In the genomic region with DNA sequence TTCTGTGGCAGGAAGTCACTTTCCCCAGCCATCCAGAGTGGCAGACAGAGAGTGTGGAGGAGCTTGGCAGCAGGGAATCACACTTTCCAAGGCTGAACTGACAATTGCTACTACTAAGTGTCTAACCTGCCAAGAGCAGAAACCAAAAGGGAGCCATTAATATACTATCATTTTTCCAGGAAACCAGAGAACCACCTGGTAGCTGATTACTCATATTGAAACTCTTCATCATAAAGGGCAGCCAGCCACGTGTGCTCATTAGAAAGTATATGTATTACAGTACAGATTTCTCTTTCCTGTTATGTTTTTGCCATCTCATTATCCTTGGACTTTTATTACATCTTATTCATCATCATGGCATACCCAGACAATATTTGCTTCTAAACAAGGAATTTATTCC, we compare ENCODE assay signal across 14 cellular contexts.
DNase-seq lines count a peak whose midpoint lies in the region; ATAC-seq and TF ChIP-seq lines count a peak whose summit lies in the region.
"Had no signal": no experiment of that assay in that cellular context is flagged by ENCODE, and none has a peak within 500 bp of the region (broad histone marks: within the 10 kb centered on the region; RNA-seq: fewer than 3 reads in every experiment).

No MANE protein-coding gene starts in this region.

- H3K9ac ChIP-seq in Karpas-422 (ENCODE audit: low read length) (no peak overlapping the region), endodermal cell (ENCODE audit: extremely low read depth, low read length, poor library complexity, severe bottlenecking) (no peak overlapping the region), colonic mucosa (ENCODE audit: low read depth in 2 of 2, low read length in 2 of 2) (no peak overlapping the region)

- intact Hi-C loops in colonic mucosa (cut with DNase I) = no loop called here

- no peaks in the 10 kb centered on the region for H3K9me3 Mint-ChIP-seq in endodermal cell
- H3K9me3 Mint-ChIP-seq: activated CD4-positive, alpha-beta memory T cell treated with anti-CD3 and anti-CD28 coated beads, Interleukin-2, amount 10 ng/mL, durations not matched to agents 7 days and 5 days; activated naive CD8-positive, alpha-beta T cell treated with anti-CD3 and anti-CD28 coated beads, Interleukin-2, amount 10 ng/mL, durations not matched to agents 7 days and 5 days had no signal

- H3K4me1 Mint-ChIP-seq in endodermal cell = no peaks in the 10 kb centered on the region
- H3K4me1 Mint-ChIP-seq: activated naive CD8-positive, alpha-beta T cell treated with anti-CD3 and anti-CD28 coated beads, Interleukin-2, amount 10 ng/mL, durations not matched to agents 7 days and 5 days had no signal

- no peak for TF ChIP-seq CTCF in endodermal cell (conservative IDR thresholded peaks at IDR 0.05)
- TF ChIP-seq CTCF in colonic mucosa (IDR thresholded peaks at IDR 0.05) = no peak

- ATAC-seq in GM18858 (IDR thresholded peaks at IDR 0.05; ENCODE audit: unreplicated experiment) = peak; percentile 88
- ATAC-seq in GM21381 (IDR thresholded peaks at IDR 0.05; ENCODE audit: unreplicated experiment) = peak; percentile 59
- ATAC-seq in HG03025 (IDR thresholded peaks at IDR 0.05; ENCODE audit: low FRiP score, unreplicated experiment) = peak; percentile 66

- no peak overlapping the region for H3K4me3 ChIP-seq in Karpas-422 (ENCODE audit: low read length)
- no peak overlapping the region for H3K4me3 ChIP-seq in endodermal cell (ENCODE audit: low read length)
- H3K4me3 ChIP-seq in colonic mucosa = no peak overlapping the region
- H3K4me3 ChIP-seq: prostate gland had no signal

- 0 out of 2 replicates have a peak overlapping the region, but pooled peaks have one; percentile 7 for H2AFZ ChIP-seq in Karpas-422 (ENCODE audit: low read length)

- H3K27me3 ChIP-seq in Karpas-422 (ENCODE audit: low read length) (peaks cover 3% of the 10 kb centered on the region; the same call in 1 of the 2 replicates), endodermal cell (ENCODE audit: control insufficient read depth, insufficient read depth, low read length, poor library complexity, severe bottlenecking) (no peaks in the 10 kb centered on the region), colonic mucosa (no peaks in the 10 kb centered on the region)

- H3K9me3 ChIP-seq in Karpas-422 (ENCODE audit: low read length) = no peaks in the 10 kb centered on the region
- no peaks in the 10 kb centered on the region for H3K9me3 ChIP-seq in endodermal cell (ENCODE audit: control insufficient read depth, low read length)
- H3K9me3 ChIP-seq in colonic mucosa = no peaks in the 10 kb centered on the region
- H3K9me3 ChIP-seq: prostate gland had no signal

- H3K36me3 ChIP-seq in Karpas-422 (ENCODE audit: insufficient read depth, low read length) = no peaks in the 10 kb centered on the region
- H3K36me3 ChIP-seq in endodermal cell (ENCODE audit: control insufficient read depth, insufficient read depth, low read length) = no peaks in the 10 kb centered on the region
- H3K36me3 ChIP-seq in colonic mucosa = no peaks in the 10 kb centered on the region
- H3K36me3 ChIP-seq: prostate gland had no signal

- no peaks in the 10 kb centered on the region for H3K79me2 ChIP-seq in Karpas-422 (ENCODE audit: low read length)

- H3K27ac ChIP-seq in Karpas-422 (ENCODE audit: low read length) (no peak overlapping the region), endodermal cell (ENCODE audit: low read depth, low read length) (no peak overlapping the region), colonic mucosa (no peak overlapping the region)
- H3K27ac ChIP-seq: HL-60, prostate gland had no signal

- DNase-seq in Karpas-422 (no peak), endodermal cell (no peak), NCI-H2107 (lab: John Stamatoyannopoulos, UW) (no peak), DMS79 (lab: John Stamatoyannopoulos, UW) (no peak), colonic mucosa (no peak)
- DNase-seq: activated CD4-positive, alpha-beta memory T cell treated with anti-CD3 and anti-CD28 coated beads, Interleukin-2, amount 10 ng/mL, durations not matched to agents 7 days and 5 days; activated naive CD8-positive, alpha-beta T cell treated with anti-CD3 and anti-CD28 coated beads, Interleukin-2, amount 10 ng/mL, durations not matched to agents 7 days and 5 days; NCI-H510A had no signal

- no peaks in the 10 kb centered on the region for H3K36me3 Mint-ChIP-seq in endodermal cell (ENCODE audit: low read depth)
- H3K36me3 Mint-ChIP-seq: activated naive CD8-positive, alpha-beta T cell treated with anti-CD3 and anti-CD28 coated beads, Interleukin-2, amount 10 ng/mL, durations not matched to agents 7 days and 5 days had no signal

- H3K4me1 ChIP-seq in Karpas-422 (ENCODE audit: low read length) (peaks cover 10% of the 10 kb centered on the region), endodermal cell (ENCODE audit: control insufficient read depth, insufficient read depth, low read length) (no peaks in the 10 kb centered on the region), colonic mucosa (no peaks in the 10 kb centered on the region)
- H3K4me1 ChIP-seq: prostate gland had no signal

- H3K4me2 ChIP-seq in Karpas-422 (ENCODE audit: low read depth, low read length, poor library complexity, severe bottlenecking) = no peak overlapping the region

- no peak overlapping the region for H3K4me3 Mint-ChIP-seq in endodermal cell
- H3K4me3 Mint-ChIP-seq: activated CD4-positive, alpha-beta memory T cell treated with anti-CD3 and anti-CD28 coated beads, Interleukin-2, amount 10 ng/mL, durations not matched to agents 7 days and 5 days; activated naive CD8-positive, alpha-beta T cell treated with anti-CD3 and anti-CD28 coated beads, Interleukin-2, amount 10 ng/mL, durations not matched to agents 7 days and 5 days; stimulated activated naive CD8-positive, alpha-beta T cell treated with anti-CD3 and anti-CD28 coated beads, Interleukin-15, Interleukin-2, amounts not matched to agents 100 ng/mL and 50 ng/mL, for 24 hours had no signal

- no peaks in the 10 kb centered on the region for H4K20me1 ChIP-seq in Karpas-422 (ENCODE audit: insufficient read depth, low read depth, low read length)

- H3K27me3 Mint-ChIP-seq in endodermal cell (ENCODE audit: insufficient read depth) = no peaks in the 10 kb centered on the region
- H3K27me3 Mint-ChIP-seq: activated CD4-positive, alpha-beta memory T cell treated with anti-CD3 and anti-CD28 coated beads, Interleukin-2, amount 10 ng/mL, durations not matched to agents 7 days and 5 days; stimulated activated naive CD8-positive, alpha-beta T cell treated with anti-CD3 and anti-CD28 coated beads, Interleukin-15, Interleukin-2, amounts not matched to agents 100 ng/mL and 50 ng/mL, for 24 hours had no signal

- 88% methylated on average over 1 of the region's 1 CpG; no CpG with 5 or more reads in 1 of the 2 experiments for WGBS in endodermal cell (ENCODE audit: insufficient coverage in 1 of 2, insufficient read length in 1 of 2), 2 experiments

- no peaks in the 10 kb centered on the region for H3K9me2 ChIP-seq in Karpas-422 (replicated peaks; ENCODE audit: insufficient read depth, low read length)

- H3K27ac Mint-ChIP-seq in endodermal cell = no peak overlapping the region
- H3K27ac Mint-ChIP-seq: activated CD4-positive, alpha-beta memory T cell treated with anti-CD3 and anti-CD28 coated beads, Interleukin-2, amount 10 ng/mL, durations not matched to agents 7 days and 5 days; activated naive CD8-positive, alpha-beta T cell treated with anti-CD3 and anti-CD28 coated beads, Interleukin-2, amount 10 ng/mL, durations not matched to agents 7 days and 5 days; stimulated activated naive CD8-positive, alpha-beta T cell treated with anti-CD3 and anti-CD28 coated beads, Interleukin-15, Interleukin-2, amounts not matched to agents 100 ng/mL and 50 ng/mL, for 24 hours had no signal
